1 cellular context compared by ENCODE assay signal in the genomic region with DNA sequence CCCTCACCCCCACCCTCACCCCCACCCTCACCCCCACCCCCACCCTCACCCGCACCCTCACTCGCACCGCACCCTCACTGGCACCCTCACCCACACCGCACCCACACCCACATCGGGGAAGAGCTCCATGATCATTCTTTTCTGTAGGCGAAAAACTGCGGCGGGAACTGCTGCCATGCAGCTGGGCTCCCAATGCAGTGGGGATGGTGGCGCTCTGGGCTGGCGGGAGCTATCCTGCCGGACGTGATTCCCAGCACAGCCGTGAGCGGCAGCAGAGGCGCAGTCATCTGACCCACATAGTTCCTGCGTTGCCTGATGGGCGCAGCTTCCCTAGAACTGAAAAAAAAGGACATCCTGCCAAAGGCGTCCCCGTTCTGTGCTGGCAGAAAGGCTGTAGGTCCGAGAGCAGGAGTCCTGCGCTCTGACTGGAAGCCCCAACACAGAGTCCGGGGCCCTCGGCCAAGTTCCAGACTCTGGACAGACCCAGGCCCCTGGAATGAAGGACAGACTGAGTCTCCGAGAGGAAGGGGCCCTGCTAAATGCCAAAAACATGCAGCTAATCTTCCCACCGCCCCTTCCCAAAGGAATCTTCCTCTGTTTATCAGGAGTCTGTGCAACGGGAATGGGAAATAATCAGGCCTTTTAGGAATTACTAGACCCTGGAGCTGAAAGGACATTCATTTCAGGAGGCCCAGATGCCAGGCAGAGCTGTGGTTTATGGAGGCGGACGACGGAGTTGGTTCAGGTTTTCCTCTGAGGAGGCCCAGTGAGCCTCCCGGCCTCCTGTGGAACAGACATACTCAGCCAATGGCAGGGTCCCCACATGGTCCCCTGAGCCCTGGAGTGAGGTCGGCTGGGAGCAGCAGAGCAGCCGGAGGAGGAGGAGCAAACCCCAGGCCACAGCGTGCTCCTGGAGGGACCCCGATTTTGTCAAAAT.
TF ChIP-seq lines count a peak whose summit lies in the region.

No MANE protein-coding gene starts in this region.

TF ChIP-seq in HepG2, 621 proteins besides CTCF, POLR2A, EP300 and RAD21 (continued from another document and continues in another):
- TF ChIP-seq, protein P1, sequence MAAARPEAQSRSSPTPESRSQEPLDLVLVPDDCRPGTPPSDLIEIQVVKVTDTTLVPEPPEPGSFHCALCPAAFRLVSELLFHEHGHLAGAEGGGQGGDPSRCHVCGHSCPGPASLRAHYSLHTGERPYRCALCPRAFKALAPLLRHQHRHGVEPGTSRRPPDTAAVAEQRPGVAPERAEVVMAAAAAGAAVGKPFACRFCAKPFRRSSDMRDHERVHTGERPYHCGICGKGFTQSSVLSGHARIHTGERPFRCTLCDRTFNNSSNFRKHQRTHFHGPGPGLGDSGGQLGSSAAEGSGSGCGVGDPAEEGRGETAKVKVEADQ (CRISPR knock-in tag; IDR thresholded peaks at IDR 0.05; ENCODE audit: borderline replicate concordance) = no peak
- TF ChIP-seq, protein P2, sequence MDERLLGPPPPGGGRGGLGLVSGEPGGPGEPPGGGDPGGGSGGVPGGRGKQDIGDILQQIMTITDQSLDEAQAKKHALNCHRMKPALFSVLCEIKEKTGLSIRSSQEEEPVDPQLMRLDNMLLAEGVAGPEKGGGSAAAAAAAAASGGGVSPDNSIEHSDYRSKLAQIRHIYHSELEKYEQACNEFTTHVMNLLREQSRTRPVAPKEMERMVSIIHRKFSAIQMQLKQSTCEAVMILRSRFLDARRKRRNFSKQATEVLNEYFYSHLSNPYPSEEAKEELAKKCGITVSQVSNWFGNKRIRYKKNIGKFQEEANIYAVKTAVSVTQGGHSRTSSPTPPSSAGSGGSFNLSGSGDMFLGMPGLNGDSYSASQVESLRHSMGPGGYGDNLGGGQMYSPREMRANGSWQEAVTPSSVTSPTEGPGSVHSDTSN (CRISPR knock-in tag; IDR thresholded peaks at IDR 0.05) = no peak
- TF ChIP-seq ZNF235 (CRISPR knock-in tag; IDR thresholded peaks at IDR 0.05; ENCODE audit: borderline replicate concordance) = no peak
- TF ChIP-seq, protein P3, sequence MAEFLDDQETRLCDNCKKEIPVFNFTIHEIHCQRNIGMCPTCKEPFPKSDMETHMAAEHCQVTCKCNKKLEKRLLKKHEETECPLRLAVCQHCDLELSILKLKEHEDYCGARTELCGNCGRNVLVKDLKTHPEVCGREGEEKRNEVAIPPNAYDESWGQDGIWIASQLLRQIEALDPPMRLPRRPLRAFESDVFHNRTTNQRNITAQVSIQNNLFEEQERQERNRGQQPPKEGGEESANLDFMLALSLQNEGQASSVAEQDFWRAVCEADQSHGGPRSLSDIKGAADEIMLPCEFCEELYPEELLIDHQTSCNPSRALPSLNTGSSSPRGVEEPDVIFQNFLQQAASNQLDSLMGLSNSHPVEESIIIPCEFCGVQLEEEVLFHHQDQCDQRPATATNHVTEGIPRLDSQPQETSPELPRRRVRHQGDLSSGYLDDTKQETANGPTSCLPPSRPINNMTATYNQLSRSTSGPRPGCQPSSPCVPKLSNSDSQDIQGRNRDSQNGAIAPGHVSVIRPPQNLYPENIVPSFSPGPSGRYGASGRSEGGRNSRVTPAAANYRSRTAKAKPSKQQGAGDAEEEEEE (CRISPR knock-in tag; IDR thresholded peaks at IDR 0.05; ENCODE audit: borderline replicate concordance) = no peak
- no peak; the same call in 1 of the 2 replicates for TF ChIP-seq ZNF546 (CRISPR knock-in tag; conservative IDR thresholded peaks at IDR 0.05)
- 0 out of 2 replicates have a peak, but pooled peaks have one; percentile 47 for TF ChIP-seq KMT2A (CRISPR knock-in tag; IDR thresholded peaks at IDR 0.05)
- no peak for TF ChIP-seq ZNF660 (CRISPR knock-in tag; IDR thresholded peaks at IDR 0.05; ENCODE audit: borderline replicate concordance, low read depth)
- no peak; the same call in 1 of the 2 replicates for TF ChIP-seq ZNF788 (CRISPR knock-in tag; IDR thresholded peaks at IDR 0.05; ENCODE audit: borderline replicate concordance)
- TF ChIP-seq, protein P4, sequence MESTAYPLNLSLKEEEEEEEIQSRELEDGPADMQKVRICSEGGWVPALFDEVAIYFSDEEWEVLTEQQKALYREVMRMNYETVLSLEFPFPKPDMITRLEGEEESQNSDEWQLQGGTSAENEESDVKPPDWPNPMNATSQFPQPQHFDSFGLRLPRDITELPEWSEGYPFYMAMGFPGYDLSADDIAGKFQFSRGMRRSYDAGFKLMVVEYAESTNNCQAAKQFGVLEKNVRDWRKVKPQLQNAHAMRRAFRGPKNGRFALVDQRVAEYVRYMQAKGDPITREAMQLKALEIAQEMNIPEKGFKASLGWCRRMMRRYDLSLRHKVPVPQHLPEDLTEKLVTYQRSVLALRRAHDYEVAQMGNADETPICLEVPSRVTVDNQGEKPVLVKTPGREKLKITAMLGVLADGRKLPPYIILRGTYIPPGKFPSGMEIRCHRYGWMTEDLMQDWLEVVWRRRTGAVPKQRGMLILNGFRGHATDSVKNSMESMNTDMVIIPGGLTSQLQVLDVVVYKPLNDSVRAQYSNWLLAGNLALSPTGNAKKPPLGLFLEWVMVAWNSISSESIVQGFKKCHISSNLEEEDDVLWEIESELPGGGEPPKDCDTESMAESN (CRISPR knock-in tag; conservative IDR thresholded peaks at IDR 0.05) = no peak
- TF ChIP-seq, protein P5, sequence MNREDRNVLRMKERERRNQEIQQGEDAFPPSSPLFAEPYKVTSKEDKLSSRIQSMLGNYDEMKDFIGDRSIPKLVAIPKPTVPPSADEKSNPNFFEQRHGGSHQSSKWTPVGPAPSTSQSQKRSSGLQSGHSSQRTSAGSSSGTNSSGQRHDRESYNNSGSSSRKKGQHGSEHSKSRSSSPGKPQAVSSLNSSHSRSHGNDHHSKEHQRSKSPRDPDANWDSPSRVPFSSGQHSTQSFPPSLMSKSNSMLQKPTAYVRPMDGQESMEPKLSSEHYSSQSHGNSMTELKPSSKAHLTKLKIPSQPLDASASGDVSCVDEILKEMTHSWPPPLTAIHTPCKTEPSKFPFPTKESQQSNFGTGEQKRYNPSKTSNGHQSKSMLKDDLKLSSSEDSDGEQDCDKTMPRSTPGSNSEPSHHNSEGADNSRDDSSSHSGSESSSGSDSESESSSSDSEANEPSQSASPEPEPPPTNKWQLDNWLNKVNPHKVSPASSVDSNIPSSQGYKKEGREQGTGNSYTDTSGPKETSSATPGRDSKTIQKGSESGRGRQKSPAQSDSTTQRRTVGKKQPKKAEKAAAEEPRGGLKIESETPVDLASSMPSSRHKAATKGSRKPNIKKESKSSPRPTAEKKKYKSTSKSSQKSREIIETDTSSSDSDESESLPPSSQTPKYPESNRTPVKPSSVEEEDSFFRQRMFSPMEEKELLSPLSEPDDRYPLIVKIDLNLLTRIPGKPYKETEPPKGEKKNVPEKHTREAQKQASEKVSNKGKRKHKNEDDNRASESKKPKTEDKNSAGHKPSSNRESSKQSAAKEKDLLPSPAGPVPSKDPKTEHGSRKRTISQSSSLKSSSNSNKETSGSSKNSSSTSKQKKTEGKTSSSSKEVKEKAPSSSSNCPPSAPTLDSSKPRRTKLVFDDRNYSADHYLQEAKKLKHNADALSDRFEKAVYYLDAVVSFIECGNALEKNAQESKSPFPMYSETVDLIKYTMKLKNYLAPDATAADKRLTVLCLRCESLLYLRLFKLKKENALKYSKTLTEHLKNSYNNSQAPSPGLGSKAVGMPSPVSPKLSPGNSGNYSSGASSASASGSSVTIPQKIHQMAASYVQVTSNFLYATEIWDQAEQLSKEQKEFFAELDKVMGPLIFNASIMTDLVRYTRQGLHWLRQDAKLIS (CRISPR knock-in tag; IDR thresholded peaks at IDR 0.05) = no peak
- peak; percentile 76 for TF ChIP-seq RXRB (CRISPR knock-in tag; IDR thresholded peaks at IDR 0.05; ENCODE audit: borderline replicate concordance)
- TF ChIP-seq SMAD1 (CRISPR knock-in tag; IDR thresholded peaks at IDR 0.05; ENCODE audit: borderline replicate concordance, low read depth) = no peak
- TF ChIP-seq SUZ12 (IDR thresholded peaks at IDR 0.05; ENCODE audit: low read depth, low read length) = peak; percentile 10; the same call in 1 of the 2 replicates
- TF ChIP-seq SALL2 (CRISPR knock-in tag; IDR thresholded peaks at IDR 0.05) = no peak
- TF ChIP-seq TRIM24 (CRISPR knock-in tag; IDR thresholded peaks at IDR 0.05) = no peak
- TF ChIP-seq TCF7 (IDR thresholded peaks at IDR 0.05; ENCODE audit: low read depth) = no peak
- TF ChIP-seq FOXC1 (CRISPR knock-in tag; IDR thresholded peaks at IDR 0.05; ENCODE audit: borderline replicate concordance) = no peak
- no peak; the same call in 1 of the 2 replicates for TF ChIP-seq SMC3 (IDR thresholded peaks at IDR 0.05; ENCODE audit: low read length)
- TF ChIP-seq ZNF616 (CRISPR knock-in tag; IDR thresholded peaks at IDR 0.05; ENCODE audit: low read depth) = peak; percentile 46; the same call in 1 of the 2 replicates
- peak; percentile 68 for TF ChIP-seq ERF (CRISPR knock-in tag; IDR thresholded peaks at IDR 0.05)
- TF ChIP-seq, protein P6, sequence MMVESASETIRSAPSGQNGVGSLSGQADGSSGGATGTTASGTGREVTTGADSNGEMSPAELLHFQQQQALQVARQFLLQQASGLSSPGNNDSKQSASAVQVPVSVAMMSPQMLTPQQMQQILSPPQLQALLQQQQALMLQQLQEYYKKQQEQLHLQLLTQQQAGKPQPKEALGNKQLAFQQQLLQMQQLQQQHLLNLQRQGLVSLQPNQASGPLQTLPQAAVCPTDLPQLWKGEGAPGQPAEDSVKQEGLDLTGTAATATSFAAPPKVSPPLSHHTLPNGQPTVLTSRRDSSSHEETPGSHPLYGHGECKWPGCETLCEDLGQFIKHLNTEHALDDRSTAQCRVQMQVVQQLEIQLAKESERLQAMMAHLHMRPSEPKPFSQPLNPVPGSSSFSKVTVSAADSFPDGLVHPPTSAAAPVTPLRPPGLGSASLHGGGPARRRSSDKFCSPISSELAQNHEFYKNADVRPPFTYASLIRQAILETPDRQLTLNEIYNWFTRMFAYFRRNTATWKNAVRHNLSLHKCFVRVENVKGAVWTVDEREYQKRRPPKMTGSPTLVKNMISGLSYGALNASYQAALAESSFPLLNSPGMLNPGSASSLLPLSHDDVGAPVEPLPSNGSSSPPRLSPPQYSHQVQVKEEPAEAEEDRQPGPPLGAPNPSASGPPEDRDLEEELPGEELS (CRISPR knock-in tag; IDR thresholded peaks at IDR 0.05) = peak; percentile 43
- TF ChIP-seq, protein P7, sequence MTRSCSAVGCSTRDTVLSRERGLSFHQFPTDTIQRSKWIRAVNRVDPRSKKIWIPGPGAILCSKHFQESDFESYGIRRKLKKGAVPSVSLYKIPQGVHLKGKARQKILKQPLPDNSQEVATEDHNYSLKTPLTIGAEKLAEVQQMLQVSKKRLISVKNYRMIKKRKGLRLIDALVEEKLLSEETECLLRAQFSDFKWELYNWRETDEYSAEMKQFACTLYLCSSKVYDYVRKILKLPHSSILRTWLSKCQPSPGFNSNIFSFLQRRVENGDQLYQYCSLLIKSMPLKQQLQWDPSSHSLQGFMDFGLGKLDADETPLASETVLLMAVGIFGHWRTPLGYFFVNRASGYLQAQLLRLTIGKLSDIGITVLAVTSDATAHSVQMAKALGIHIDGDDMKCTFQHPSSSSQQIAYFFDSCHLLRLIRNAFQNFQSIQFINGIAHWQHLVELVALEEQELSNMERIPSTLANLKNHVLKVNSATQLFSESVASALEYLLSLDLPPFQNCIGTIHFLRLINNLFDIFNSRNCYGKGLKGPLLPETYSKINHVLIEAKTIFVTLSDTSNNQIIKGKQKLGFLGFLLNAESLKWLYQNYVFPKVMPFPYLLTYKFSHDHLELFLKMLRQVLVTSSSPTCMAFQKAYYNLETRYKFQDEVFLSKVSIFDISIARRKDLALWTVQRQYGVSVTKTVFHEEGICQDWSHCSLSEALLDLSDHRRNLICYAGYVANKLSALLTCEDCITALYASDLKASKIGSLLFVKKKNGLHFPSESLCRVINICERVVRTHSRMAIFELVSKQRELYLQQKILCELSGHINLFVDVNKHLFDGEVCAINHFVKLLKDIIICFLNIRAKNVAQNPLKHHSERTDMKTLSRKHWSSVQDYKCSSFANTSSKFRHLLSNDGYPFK (CRISPR knock-in tag; IDR thresholded peaks at IDR 0.05; ENCODE audit: borderline replicate concordance) = no peak
- peak; percentile 43; the same call in 1 of the 2 replicates for TF ChIP-seq FOXK1 (CRISPR knock-in tag; IDR thresholded peaks at IDR 0.05; ENCODE audit: borderline replicate concordance, low read depth)
- TF ChIP-seq, protein P8, sequence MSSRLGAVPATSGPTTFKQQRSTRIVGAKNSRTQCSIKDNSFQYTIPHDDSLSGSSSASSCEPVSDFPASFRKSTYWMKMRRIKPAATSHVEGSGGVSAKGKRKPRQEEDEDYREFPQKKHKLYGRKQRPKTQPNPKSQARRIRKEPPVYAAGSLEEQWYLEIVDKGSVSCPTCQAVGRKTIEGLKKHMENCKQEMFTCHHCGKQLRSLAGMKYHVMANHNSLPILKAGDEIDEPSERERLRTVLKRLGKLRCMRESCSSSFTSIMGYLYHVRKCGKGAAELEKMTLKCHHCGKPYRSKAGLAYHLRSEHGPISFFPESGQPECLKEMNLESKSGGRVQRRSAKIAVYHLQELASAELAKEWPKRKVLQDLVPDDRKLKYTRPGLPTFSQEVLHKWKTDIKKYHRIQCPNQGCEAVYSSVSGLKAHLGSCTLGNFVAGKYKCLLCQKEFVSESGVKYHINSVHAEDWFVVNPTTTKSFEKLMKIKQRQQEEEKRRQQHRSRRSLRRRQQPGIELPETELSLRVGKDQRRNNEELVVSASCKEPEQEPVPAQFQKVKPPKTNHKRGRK (CRISPR knock-in tag; IDR thresholded peaks at IDR 0.05) = no peak
- TF ChIP-seq, protein P9, sequence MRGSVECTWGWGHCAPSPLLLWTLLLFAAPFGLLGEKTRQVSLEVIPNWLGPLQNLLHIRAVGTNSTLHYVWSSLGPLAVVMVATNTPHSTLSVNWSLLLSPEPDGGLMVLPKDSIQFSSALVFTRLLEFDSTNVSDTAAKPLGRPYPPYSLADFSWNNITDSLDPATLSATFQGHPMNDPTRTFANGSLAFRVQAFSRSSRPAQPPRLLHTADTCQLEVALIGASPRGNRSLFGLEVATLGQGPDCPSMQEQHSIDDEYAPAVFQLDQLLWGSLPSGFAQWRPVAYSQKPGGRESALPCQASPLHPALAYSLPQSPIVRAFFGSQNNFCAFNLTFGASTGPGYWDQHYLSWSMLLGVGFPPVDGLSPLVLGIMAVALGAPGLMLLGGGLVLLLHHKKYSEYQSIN (CRISPR knock-in tag; IDR thresholded peaks at IDR 0.05; ENCODE audit: borderline replicate concordance) = no peak
- TF ChIP-seq MED8 (CRISPR knock-in tag; IDR thresholded peaks at IDR 0.05; ENCODE audit: insufficient replicate concordance) = no peak
- TF ChIP-seq ZNF709 (CRISPR knock-in tag; IDR thresholded peaks at IDR 0.05) = no peak
- no peak for TF ChIP-seq FOXP1 (IDR thresholded peaks at IDR 0.05)
- no peak for TF ChIP-seq FOXP1 (CRISPR knock-in tag; IDR thresholded peaks at IDR 0.05)
- peak; percentile 93 for TF ChIP-seq TEAD3 (CRISPR knock-in tag; optimal IDR thresholded peaks at IDR 0.05; ENCODE audit: borderline replicate concordance)
- TF ChIP-seq PHB2 (IDR thresholded peaks at IDR 0.05; ENCODE audit: partially characterized antibody) = no peak
- TF ChIP-seq PRMT3 (CRISPR knock-in tag; IDR thresholded peaks at IDR 0.05; ENCODE audit: borderline replicate concordance, low read depth) = 0 out of 2 replicates have a peak, but pooled peaks have one; percentile 36
- TF ChIP-seq TAF1 (CRISPR knock-in tag; IDR thresholded peaks at IDR 0.05) = peak; percentile 54
- no peak for TF ChIP-seq IRX3 (CRISPR knock-in tag; IDR thresholded peaks at IDR 0.05; ENCODE audit: borderline replicate concordance, low read depth)
- TF ChIP-seq, protein P10, sequence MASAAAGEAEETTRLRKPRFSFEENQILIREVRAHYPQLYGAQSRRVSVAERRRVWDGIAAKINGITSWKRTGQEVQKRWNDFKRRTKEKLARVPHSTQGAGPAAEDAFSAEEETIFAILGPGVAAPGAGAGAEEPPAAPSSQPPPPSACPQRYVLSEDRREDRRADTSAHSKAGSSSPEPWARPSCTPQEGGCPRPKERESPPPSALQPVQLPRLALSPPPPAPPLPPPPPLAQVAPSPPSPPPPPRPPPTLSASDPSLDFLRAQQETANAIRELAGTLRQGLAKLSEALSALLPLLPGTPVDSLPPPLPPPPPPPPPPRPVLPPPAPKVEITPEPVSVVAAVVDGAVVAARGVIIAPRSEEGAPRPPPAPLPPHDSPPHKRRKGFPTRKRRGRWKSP (CRISPR knock-in tag; IDR thresholded peaks at IDR 0.05) = peak; percentile 72; the same call in 1 of the 2 replicates
